1 cellular context compared by ENCODE assay signal in the genomic region with DNA sequence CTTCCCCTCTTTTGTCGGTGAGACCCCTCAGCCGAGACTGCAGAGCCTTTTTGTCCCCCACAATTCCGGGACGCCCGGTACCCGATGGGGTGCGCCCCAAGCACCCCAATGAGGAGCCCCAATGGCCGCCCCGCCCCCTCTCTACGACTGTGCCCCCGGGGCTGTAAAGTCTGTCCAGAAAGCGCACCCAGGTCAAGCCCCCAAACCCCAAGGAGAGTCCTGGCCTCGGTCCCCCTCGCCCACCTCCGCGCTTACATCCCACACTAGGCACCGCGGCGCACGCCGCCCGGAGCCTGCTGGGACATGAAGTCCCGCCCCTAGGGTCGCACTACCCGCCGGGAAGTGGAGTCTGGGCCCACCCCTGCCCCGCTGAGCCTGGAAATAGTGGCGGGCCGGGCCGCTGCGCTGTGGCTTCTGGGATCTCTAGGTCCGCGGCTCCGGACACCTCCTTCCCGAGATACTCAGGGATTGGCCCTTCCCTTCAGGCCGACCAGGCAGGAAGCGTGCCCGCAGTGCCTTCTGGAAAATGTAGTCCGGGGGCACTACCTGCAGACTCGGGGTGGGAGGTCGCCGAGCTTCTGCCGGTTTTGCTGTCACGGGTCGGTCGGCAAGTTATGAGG.
TF ChIP-seq lines count a peak whose summit lies in the region.

A gene (minus strand): TSS at position 281 of the 620 bp plus-strand sequence. CDS start 442 bp downstream, outside the sequence.

TF ChIP-seq in HepG2, 621 proteins besides CTCF, POLR2A, EP300 and RAD21 (continued from another document and continues in another):
- TF ChIP-seq, protein P1, sequence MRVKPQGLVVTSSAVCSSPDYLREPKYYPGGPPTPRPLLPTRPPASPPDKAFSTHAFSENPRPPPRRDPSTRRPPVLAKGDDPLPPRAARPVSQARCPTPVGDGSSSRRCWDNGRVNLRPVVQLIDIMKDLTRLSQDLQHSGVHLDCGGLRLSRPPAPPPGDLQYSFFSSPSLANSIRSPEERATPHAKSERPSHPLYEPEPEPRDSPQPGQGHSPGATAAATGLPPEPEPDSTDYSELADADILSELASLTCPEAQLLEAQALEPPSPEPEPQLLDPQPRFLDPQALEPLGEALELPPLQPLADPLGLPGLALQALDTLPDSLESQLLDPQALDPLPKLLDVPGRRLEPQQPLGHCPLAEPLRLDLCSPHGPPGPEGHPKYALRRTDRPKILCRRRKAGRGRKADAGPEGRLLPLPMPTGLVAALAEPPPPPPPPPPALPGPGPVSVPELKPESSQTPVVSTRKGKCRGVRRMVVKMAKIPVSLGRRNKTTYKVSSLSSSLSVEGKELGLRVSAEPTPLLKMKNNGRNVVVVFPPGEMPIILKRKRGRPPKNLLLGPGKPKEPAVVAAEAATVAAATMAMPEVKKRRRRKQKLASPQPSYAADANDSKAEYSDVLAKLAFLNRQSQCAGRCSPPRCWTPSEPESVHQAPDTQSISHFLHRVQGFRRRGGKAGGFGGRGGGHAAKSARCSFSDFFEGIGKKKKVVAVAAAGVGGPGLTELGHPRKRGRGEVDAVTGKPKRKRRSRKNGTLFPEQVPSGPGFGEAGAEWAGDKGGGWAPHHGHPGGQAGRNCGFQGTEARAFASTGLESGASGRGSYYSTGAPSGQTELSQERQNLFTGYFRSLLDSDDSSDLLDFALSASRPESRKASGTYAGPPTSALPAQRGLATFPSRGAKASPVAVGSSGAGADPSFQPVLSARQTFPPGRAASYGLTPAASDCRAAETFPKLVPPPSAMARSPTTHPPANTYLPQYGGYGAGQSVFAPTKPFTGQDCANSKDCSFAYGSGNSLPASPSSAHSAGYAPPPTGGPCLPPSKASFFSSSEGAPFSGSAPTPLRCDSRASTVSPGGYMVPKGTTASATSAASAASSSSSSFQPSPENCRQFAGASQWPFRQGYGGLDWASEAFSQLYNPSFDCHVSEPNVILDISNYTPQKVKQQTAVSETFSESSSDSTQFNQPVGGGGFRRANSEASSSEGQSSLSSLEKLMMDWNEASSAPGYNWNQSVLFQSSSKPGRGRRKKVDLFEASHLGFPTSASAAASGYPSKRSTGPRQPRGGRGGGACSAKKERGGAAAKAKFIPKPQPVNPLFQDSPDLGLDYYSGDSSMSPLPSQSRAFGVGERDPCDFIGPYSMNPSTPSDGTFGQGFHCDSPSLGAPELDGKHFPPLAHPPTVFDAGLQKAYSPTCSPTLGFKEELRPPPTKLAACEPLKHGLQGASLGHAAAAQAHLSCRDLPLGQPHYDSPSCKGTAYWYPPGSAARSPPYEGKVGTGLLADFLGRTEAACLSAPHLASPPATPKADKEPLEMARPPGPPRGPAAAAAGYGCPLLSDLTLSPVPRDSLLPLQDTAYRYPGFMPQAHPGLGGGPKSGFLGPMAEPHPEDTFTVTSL (CRISPR knock-in tag; IDR thresholded peaks at IDR 0.05; ENCODE audit: borderline replicate concordance), result no peak
- TF ChIP-seq, protein P2, sequence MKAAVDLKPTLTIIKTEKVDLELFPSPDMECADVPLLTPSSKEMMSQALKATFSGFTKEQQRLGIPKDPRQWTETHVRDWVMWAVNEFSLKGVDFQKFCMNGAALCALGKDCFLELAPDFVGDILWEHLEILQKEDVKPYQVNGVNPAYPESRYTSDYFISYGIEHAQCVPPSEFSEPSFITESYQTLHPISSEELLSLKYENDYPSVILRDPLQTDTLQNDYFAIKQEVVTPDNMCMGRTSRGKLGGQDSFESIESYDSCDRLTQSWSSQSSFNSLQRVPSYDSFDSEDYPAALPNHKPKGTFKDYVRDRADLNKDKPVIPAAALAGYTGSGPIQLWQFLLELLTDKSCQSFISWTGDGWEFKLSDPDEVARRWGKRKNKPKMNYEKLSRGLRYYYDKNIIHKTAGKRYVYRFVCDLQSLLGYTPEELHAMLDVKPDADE (CRISPR knock-in tag; IDR thresholded peaks at IDR 0.05), result no peak
- TF ChIP-seq SRY (CRISPR knock-in tag; IDR thresholded peaks at IDR 0.05), result no peak
- no peak for TF ChIP-seq ZBTB1 (CRISPR knock-in tag; IDR thresholded peaks at IDR 0.05; ENCODE audit: borderline replicate concordance)
- peak; percentile 97 for TF ChIP-seq ZFY (CRISPR knock-in tag; IDR thresholded peaks at IDR 0.05)
- TF ChIP-seq KDM2A (CRISPR knock-in tag; IDR thresholded peaks at IDR 0.05; ENCODE audit: borderline replicate concordance, low read depth), result peak; percentile 54
- TF ChIP-seq, protein P3, sequence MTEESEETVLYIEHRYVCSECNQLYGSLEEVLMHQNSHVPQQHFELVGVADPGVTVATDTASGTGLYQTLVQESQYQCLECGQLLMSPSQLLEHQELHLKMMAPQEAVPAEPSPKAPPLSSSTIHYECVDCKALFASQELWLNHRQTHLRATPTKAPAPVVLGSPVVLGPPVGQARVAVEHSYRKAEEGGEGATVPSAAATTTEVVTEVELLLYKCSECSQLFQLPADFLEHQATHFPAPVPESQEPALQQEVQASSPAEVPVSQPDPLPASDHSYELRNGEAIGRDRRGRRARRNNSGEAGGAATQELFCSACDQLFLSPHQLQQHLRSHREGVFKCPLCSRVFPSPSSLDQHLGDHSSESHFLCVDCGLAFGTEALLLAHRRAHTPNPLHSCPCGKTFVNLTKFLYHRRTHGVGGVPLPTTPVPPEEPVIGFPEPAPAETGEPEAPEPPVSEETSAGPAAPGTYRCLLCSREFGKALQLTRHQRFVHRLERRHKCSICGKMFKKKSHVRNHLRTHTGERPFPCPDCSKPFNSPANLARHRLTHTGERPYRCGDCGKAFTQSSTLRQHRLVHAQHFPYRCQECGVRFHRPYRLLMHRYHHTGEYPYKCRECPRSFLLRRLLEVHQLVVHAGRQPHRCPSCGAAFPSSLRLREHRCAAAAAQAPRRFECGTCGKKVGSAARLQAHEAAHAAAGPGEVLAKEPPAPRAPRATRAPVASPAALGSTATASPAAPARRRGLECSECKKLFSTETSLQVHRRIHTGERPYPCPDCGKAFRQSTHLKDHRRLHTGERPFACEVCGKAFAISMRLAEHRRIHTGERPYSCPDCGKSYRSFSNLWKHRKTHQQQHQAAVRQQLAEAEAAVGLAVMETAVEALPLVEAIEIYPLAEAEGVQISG (CRISPR knock-in tag; IDR thresholded peaks at IDR 0.05), result peak; percentile 92
- TF ChIP-seq ZSCAN9 (CRISPR knock-in tag; IDR thresholded peaks at IDR 0.05; ENCODE audit: borderline replicate concordance), result no peak
- TF ChIP-seq ZNF761 (CRISPR knock-in tag; conservative IDR thresholded peaks at IDR 0.05), result peak; percentile 31; the same call in 1 of the 2 replicates
- peak; percentile 70; the same call in 1 of the 2 replicates for TF ChIP-seq PHF8 (CRISPR knock-in tag; IDR thresholded peaks at IDR 0.05)
- TF ChIP-seq, protein P4, sequence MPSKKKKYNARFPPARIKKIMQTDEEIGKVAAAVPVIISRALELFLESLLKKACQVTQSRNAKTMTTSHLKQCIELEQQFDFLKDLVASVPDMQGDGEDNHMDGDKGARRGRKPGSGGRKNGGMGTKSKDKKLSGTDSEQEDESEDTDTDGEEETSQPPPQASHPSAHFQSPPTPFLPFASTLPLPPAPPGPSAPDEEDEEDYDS (CRISPR knock-in tag; IDR thresholded peaks at IDR 0.05), result peak; percentile 60
- no peak for TF ChIP-seq RARA (CRISPR knock-in tag; IDR thresholded peaks at IDR 0.05)
- TF ChIP-seq IKZF1 (IDR thresholded peaks at IDR 0.05), result no peak
- peak; percentile 48; the same call in 1 of the 2 replicates for TF ChIP-seq KDM3A (CRISPR knock-in tag; IDR thresholded peaks at IDR 0.05; ENCODE audit: low read depth)
- peak; percentile 80 for TF ChIP-seq NFYB (CRISPR knock-in tag; IDR thresholded peaks at IDR 0.05)
- TF ChIP-seq BCL6 (CRISPR knock-in tag; IDR thresholded peaks at IDR 0.05), result no peak
- peak; percentile 30; the same call in 1 of the 2 replicates for TF ChIP-seq ZFP1 (CRISPR knock-in tag; IDR thresholded peaks at IDR 0.05)
- TF ChIP-seq ZNF562 (CRISPR knock-in tag; IDR thresholded peaks at IDR 0.05; ENCODE audit: borderline replicate concordance), result no peak
- TF ChIP-seq, protein P5, sequence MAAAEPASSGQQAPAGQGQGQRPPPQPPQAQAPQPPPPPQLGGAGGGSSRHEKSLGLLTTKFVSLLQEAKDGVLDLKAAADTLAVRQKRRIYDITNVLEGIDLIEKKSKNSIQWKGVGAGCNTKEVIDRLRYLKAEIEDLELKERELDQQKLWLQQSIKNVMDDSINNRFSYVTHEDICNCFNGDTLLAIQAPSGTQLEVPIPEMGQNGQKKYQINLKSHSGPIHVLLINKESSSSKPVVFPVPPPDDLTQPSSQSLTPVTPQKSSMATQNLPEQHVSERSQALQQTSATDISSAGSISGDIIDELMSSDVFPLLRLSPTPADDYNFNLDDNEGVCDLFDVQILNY (CRISPR knock-in tag; conservative IDR thresholded peaks at IDR 0.05), result no peak
- TF ChIP-seq, protein P6, sequence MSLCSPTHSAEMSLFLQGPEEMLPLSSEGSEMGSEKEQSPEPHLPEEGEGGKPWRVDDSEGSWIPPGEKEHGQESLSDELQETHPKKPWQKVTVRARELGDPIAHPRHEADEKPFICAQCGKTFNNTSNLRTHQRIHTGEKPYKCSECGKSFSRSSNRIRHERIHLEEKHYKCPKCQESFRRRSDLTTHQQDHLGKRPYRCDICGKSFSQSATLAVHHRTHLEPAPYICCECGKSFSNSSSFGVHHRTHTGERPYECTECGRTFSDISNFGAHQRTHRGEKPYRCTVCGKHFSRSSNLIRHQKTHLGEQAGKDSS (CRISPR knock-in tag; IDR thresholded peaks at IDR 0.05; ENCODE audit: borderline replicate concordance, low read depth), result no peak
- TF ChIP-seq, protein P7, sequence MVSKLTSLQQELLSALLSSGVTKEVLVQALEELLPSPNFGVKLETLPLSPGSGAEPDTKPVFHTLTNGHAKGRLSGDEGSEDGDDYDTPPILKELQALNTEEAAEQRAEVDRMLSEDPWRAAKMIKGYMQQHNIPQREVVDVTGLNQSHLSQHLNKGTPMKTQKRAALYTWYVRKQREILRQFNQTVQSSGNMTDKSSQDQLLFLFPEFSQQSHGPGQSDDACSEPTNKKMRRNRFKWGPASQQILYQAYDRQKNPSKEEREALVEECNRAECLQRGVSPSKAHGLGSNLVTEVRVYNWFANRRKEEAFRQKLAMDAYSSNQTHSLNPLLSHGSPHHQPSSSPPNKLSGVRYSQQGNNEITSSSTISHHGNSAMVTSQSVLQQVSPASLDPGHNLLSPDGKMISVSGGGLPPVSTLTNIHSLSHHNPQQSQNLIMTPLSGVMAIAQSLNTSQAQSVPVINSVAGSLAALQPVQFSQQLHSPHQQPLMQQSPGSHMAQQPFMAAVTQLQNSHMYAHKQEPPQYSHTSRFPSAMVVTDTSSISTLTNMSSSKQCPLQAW (CRISPR knock-in tag; IDR thresholded peaks at IDR 0.05), result no peak
- TF ChIP-seq SIN3B (IDR thresholded peaks at IDR 0.05; ENCODE audit: low read length), result no peak
- TF ChIP-seq, protein P8, sequence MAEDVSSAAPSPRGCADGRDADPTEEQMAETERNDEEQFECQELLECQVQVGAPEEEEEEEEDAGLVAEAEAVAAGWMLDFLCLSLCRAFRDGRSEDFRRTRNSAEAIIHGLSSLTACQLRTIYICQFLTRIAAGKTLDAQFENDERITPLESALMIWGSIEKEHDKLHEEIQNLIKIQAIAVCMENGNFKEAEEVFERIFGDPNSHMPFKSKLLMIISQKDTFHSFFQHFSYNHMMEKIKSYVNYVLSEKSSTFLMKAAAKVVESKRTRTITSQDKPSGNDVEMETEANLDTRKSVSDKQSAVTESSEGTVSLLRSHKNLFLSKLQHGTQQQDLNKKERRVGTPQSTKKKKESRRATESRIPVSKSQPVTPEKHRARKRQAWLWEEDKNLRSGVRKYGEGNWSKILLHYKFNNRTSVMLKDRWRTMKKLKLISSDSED (CRISPR knock-in tag; IDR thresholded peaks at IDR 0.05), result no peak
- peak; percentile 84; the same call in 1 of the 2 replicates for TF ChIP-seq YEATS2 (CRISPR knock-in tag; IDR thresholded peaks at IDR 0.05; ENCODE audit: borderline replicate concordance)
- peak; percentile 84; the same call in 1 of the 2 replicates for TF ChIP-seq ZNF350 (CRISPR knock-in tag; IDR thresholded peaks at IDR 0.05; ENCODE audit: borderline replicate concordance, low read depth)
- TF ChIP-seq, protein P9, sequence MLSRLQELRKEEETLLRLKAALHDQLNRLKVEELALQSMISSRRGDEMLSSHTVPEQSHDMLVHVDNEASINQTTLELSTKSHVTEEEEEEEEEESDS (CRISPR knock-in tag; IDR thresholded peaks at IDR 0.05; ENCODE audit: borderline replicate concordance), result no peak
- no peak for TF ChIP-seq ZNF207 (IDR thresholded peaks at IDR 0.05; ENCODE audit: borderline replicate concordance)
- no peak for TF ChIP-seq ZNF776 (CRISPR knock-in tag; IDR thresholded peaks at IDR 0.05)
- TF ChIP-seq NR2C2 (CRISPR knock-in tag; IDR thresholded peaks at IDR 0.05; ENCODE audit: borderline replicate concordance), result peak; percentile 92
- TF ChIP-seq ZNF446 (CRISPR knock-in tag; IDR thresholded peaks at IDR 0.05), result 0 out of 2 replicates have a peak, but pooled peaks have one; percentile 37
- no peak for TF ChIP-seq ATAD3A (CRISPR knock-in tag; IDR thresholded peaks at IDR 0.05)
- no peak for TF ChIP-seq ZNF367 (CRISPR knock-in tag; IDR thresholded peaks at IDR 0.05; ENCODE audit: borderline replicate concordance)
- no peak for TF ChIP-seq SKI (IDR thresholded peaks at IDR 0.05; ENCODE audit: partially characterized antibody)
- peak; percentile 96 for TF ChIP-seq ELF1 (CRISPR knock-in tag; IDR thresholded peaks at IDR 0.05)
- TF ChIP-seq ZNF256 (CRISPR knock-in tag; conservative IDR thresholded peaks at IDR 0.05), result no peak
- TF ChIP-seq NFYC (CRISPR knock-in tag; IDR thresholded peaks at IDR 0.05), result peak; percentile 82
- TF ChIP-seq ZNF816 (CRISPR knock-in tag; IDR thresholded peaks at IDR 0.05; ENCODE audit: borderline replicate concordance), result no peak
- no peak for TF ChIP-seq SP140L (CRISPR knock-in tag; IDR thresholded peaks at IDR 0.05; ENCODE audit: borderline replicate concordance)
- no peak; the same call in 1 of the 2 replicates for TF ChIP-seq ZNF782 (CRISPR knock-in tag; IDR thresholded peaks at IDR 0.05; ENCODE audit: borderline replicate concordance)
- TF ChIP-seq PHF21A (CRISPR knock-in tag; IDR thresholded peaks at IDR 0.05), result peak; percentile 97
- TF ChIP-seq, protein P10, sequence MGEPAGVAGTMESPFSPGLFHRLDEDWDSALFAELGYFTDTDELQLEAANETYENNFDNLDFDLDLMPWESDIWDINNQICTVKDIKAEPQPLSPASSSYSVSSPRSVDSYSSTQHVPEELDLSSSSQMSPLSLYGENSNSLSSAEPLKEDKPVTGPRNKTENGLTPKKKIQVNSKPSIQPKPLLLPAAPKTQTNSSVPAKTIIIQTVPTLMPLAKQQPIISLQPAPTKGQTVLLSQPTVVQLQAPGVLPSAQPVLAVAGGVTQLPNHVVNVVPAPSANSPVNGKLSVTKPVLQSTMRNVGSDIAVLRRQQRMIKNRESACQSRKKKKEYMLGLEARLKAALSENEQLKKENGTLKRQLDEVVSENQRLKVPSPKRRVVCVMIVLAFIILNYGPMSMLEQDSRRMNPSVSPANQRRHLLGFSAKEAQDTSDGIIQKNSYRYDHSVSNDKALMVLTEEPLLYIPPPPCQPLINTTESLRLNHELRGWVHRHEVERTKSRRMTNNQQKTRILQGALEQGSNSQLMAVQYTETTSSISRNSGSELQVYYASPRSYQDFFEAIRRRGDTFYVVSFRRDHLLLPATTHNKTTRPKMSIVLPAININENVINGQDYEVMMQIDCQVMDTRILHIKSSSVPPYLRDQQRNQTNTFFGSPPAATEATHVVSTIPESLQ (CRISPR knock-in tag; conservative IDR thresholded peaks at IDR 0.05), result no peak
- TF ChIP-seq, protein P11, sequence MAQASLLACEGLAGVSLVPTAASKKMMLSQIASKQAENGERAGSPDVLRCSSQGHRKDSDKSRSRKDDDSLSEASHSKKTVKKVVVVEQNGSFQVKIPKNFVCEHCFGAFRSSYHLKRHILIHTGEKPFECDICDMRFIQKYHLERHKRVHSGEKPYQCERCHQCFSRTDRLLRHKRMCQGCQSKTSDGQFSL (CRISPR knock-in tag; IDR thresholded peaks at IDR 0.05), result no peak
- TF ChIP-seq SATB2 (CRISPR knock-in tag; IDR thresholded peaks at IDR 0.05), result no peak
- no peak for TF ChIP-seq HOXA5 (CRISPR knock-in tag; IDR thresholded peaks at IDR 0.05)
- peak; percentile 84 for TF ChIP-seq RBFOX2 (IDR thresholded peaks at IDR 0.05; ENCODE audit: low read depth, low read length)
- peak; percentile 54; the same call in 1 of the 2 replicates for TF ChIP-seq SALL1 (CRISPR knock-in tag; IDR thresholded peaks at IDR 0.05)
- no peak for TF ChIP-seq HNF4A (CRISPR knock-in tag; IDR thresholded peaks at IDR 0.05)
